8 cellular contexts compared by ENCODE assay signal in the genomic region with DNA sequence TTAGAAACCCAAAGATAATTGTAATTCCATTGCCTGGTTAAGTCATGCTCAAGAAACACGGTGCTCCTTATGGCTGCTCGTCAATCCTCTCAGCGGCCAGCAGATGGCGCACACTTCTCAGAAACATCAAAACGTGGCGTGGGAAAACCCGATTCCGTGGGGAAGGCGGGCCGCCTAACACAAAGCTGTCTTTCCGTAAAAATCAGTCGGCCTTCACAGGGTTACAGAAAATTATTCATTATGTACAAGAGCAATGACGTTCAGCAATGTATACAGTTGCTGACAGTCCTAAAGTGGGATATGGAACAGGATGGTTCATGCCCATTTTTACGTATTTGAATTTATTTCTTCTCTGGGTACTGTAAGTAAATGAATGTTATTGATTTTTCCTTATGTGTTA.
A peak's percentile ranks its signal among the peaks of the same experiment; 100 is the strongest.
DNase-seq lines count a peak whose midpoint lies in the region; ATAC-seq and TF ChIP-seq lines count a peak whose summit lies in the region.

No MANE protein-coding gene starts in this region.

- H3K4me1 ChIP-seq in HUES6 (ENCODE audit: control insufficient read depth, insufficient read depth, low read length) (no peaks in the 10 kb centered on the region), SJCRH30 (peaks cover 4% of the 10 kb centered on the region; the same call in 1 of the 2 replicates), trophoblast cell (ENCODE audit: control insufficient read depth in 1 of 2, insufficient read depth in 2 of 2, low read length in 2 of 2) (no peaks in the 10 kb centered on the region), upper lobe of left lung (no peaks in the 10 kb centered on the region)

- H3K27me3 Mint-ChIP-seq in CD4-positive, alpha-beta T cell: peaks cover 34% of the 10 kb centered on the region
- peaks cover 12% of the 10 kb centered on the region for H3K27me3 Mint-ChIP-seq in activated naive CD4-positive, alpha-beta T cell treated with anti-CD3 and anti-CD28 coated beads, Interleukin-2, amount 10 ng/mL, durations not matched to agents 7 days and 5 days

- peaks cover 6% of the 10 kb centered on the region for H3K27me3 ChIP-seq in CD4-positive, alpha-beta T cell (ENCODE audit: control insufficient read depth, insufficient read depth, low read length)
- H3K27me3 ChIP-seq in HUES6 (ENCODE audit: control insufficient read depth, insufficient read depth, low read length) (0 out of 2 replicates have a peak, but pooled peaks cover 5% of the 10 kb centered on the region), SJCRH30 (no peaks in the 10 kb centered on the region), trophoblast cell (ENCODE audit: insufficient read depth, low read length) (no peaks in the 10 kb centered on the region), upper lobe of left lung (no peaks in the 10 kb centered on the region)

- H2AFZ ChIP-seq in trophoblast cell (ENCODE audit: insufficient read depth, low read length, poor library complexity): no peak overlapping the region

- peak; percentile 17 to 61 (median 37) for DNase-seq in CD4-positive, alpha-beta T cell
- peak; percentile 17 for DNase-seq in GM19240 (ENCODE audit: insufficient read length, low spot score)
- peak; percentile 69 to 89 for DNase-seq in SJCRH30
- DNase-seq in activated naive CD4-positive, alpha-beta T cell treated with anti-CD3 and anti-CD28 coated beads, Interleukin-2, amount 10 ng/mL, durations not matched to agents 7 days and 5 days: peak; percentile 68
- peak; percentile 70 to 93 (median 85) for DNase-seq in head of caudate nucleus
- DNase-seq in trophoblast cell: peak; percentile 46 to 91
- DNase-seq in upper lobe of left lung: peak in 1 of 2 donors; percentile 76

- no peak overlapping the region for H3K27ac Mint-ChIP-seq in CD4-positive, alpha-beta T cell
- H3K27ac Mint-ChIP-seq in activated naive CD4-positive, alpha-beta T cell treated with anti-CD3 and anti-CD28 coated beads, Interleukin-2, amount 10 ng/mL, durations not matched to agents 7 days and 5 days: no peak overlapping the region

- no peak for TF ChIP-seq POLR2A in upper lobe of left lung (IDR thresholded peaks at IDR 0.05)

- H3K27ac ChIP-seq in CD4-positive, alpha-beta T cell (ENCODE audit: low read depth, low read length): no peak overlapping the region
- no peak overlapping the region for H3K27ac ChIP-seq in HUES6 (ENCODE audit: low read depth, low read length)
- no peak overlapping the region for H3K27ac ChIP-seq in SJCRH30
- H3K27ac ChIP-seq in trophoblast cell (ENCODE audit: low read depth, low read length): no peak overlapping the region
- no peak overlapping the region for H3K27ac ChIP-seq in upper lobe of left lung

- TF ChIP-seq EP300 in upper lobe of left lung (IDR thresholded peaks at IDR 0.05): no peak

- H3K9ac ChIP-seq in HUES6 (ENCODE audit: low read length) (no peak overlapping the region), trophoblast cell (ENCODE audit: low read length) (no peak overlapping the region)

- no peak overlapping the region for H2BK5ac ChIP-seq in trophoblast cell (ENCODE audit: low read depth, low read length, poor library complexity)

- peak; percentile 48 for ATAC-seq in CD4-positive, alpha-beta T cell (ENCODE audit: poor library complexity)
- peak in 1 of 2 donors; percentile 87 for ATAC-seq in upper lobe of left lung (ENCODE audit: low FRiP score in 2 of 2)

- no peaks in the 10 kb centered on the region for H3K9me3 Mint-ChIP-seq in CD4-positive, alpha-beta T cell
- H3K9me3 Mint-ChIP-seq in activated naive CD4-positive, alpha-beta T cell treated with anti-CD3 and anti-CD28 coated beads, Interleukin-2, amount 10 ng/mL, durations not matched to agents 7 days and 5 days: no peaks in the 10 kb centered on the region

- no peak overlapping the region for H3K4ac ChIP-seq in trophoblast cell (ENCODE audit: low read depth, low read length)

- no peak overlapping the region for H2AK5ac ChIP-seq in trophoblast cell (ENCODE audit: low read length)

- no peaks in the 10 kb centered on the region for H3K9me3 ChIP-seq in CD4-positive, alpha-beta T cell (ENCODE audit: control insufficient read depth, low read length)
- H3K9me3 ChIP-seq in HUES6 (ENCODE audit: control insufficient read depth, insufficient read depth, low read depth, low read length) (no peaks in the 10 kb centered on the region), SJCRH30 (replicated peaks) (no peaks in the 10 kb centered on the region), trophoblast cell (ENCODE audit: insufficient read depth, low read depth, low read length) (no peaks in the 10 kb centered on the region), upper lobe of left lung (no peaks in the 10 kb centered on the region)

- H3K36me3 Mint-ChIP-seq in CD4-positive, alpha-beta T cell (ENCODE audit: low read depth): no peaks in the 10 kb centered on the region
- no peaks in the 10 kb centered on the region for H3K36me3 Mint-ChIP-seq in activated naive CD4-positive, alpha-beta T cell treated with anti-CD3 and anti-CD28 coated beads, Interleukin-2, amount 10 ng/mL, durations not matched to agents 7 days and 5 days

- H3K14ac ChIP-seq in trophoblast cell (ENCODE audit: low read length): no peak overlapping the region

- H2BK120ac ChIP-seq in trophoblast cell (ENCODE audit: insufficient read depth, low read length, poor library complexity): no peak overlapping the region

- H3K23ac ChIP-seq in trophoblast cell (ENCODE audit: low read length): no peak overlapping the region

- H3K79me2 ChIP-seq in trophoblast cell (ENCODE audit: control insufficient read depth, insufficient read depth, low read length, poor library complexity): no peaks in the 10 kb centered on the region

- CTCF ChIA-PET in CD4-positive, alpha-beta T cell (lab: Charles Lee): interaction anchor here (1.0 to 2.0 kb wide), 4 partner anchors 10 to 20 kb away, joined by 3 to 8 read pairs (median 4); no protein-coding TSS in a partner anchor
- CTCF ChIA-PET in activated naive CD4-positive, alpha-beta T cell treated with anti-CD3 and anti-CD28 coated beads, Interleukin-2, amount 10 ng/mL, durations not matched to agents 7 days and 5 days (lab: Charles Lee): interaction anchor here (1.0 to 1.8 kb wide), 7 partner anchors 9 to 860 kb away, joined by 3 to 7 read pairs (median 5); no protein-coding TSS in a partner anchor

- no peak overlapping the region for H4K8ac ChIP-seq in trophoblast cell (ENCODE audit: low read depth, low read length)

- no CpG with 5 or more reads among the region's 14 CpGs for WGBS in trophoblast cell (ENCODE audit: extremely low coverage, insufficient coverage, insufficient read length)
- 6 to 7% methylated on average over 14 of the region's 14 CpGs for WGBS in upper lobe of left lung, 2 donors

- intact Hi-C loops in CD4-positive, alpha-beta T cell (cut with DNase I, micrococcal nuclease): loop anchor here (2.0 to 5.0 kb wide), 2 partner anchors 859 to 862 kb away; no protein-coding TSS in a partner anchor
- intact Hi-C loops in head of caudate nucleus (cut with DNase I): loop anchor here (10.0 kb wide), 2 partner anchors 575 to 855 kb away; no protein-coding TSS in a partner anchor

- peak overlapping the region; percentile 52 for H3K4me2 ChIP-seq in trophoblast cell (ENCODE audit: low read length)

- H3K36me3 ChIP-seq in HUES6 (ENCODE audit: control insufficient read depth, insufficient read depth, low read length) (no peaks in the 10 kb centered on the region), SJCRH30 (no peaks in the 10 kb centered on the region), trophoblast cell (ENCODE audit: control insufficient read depth in 1 of 2, insufficient read depth in 2 of 2, low read length in 2 of 2) (no peaks in the 10 kb centered on the region), upper lobe of left lung (no peaks in the 10 kb centered on the region)

- no peaks in the 10 kb centered on the region for H3K79me1 ChIP-seq in trophoblast cell (ENCODE audit: low read length)

- no peak overlapping the region for H3K18ac ChIP-seq in trophoblast cell (ENCODE audit: low read length)

- H4K12ac ChIP-seq in trophoblast cell (ENCODE audit: low read depth, low read length): no peak overlapping the region

- no peak overlapping the region for H2BK12ac ChIP-seq in trophoblast cell (ENCODE audit: low read length)

- H3K4me1 Mint-ChIP-seq in CD4-positive, alpha-beta T cell (ENCODE audit: low read depth): peaks cover 5% of the 10 kb centered on the region
- no peaks in the 10 kb centered on the region for H3K4me1 Mint-ChIP-seq in activated naive CD4-positive, alpha-beta T cell treated with anti-CD3 and anti-CD28 coated beads, Interleukin-2, amount 10 ng/mL, durations not matched to agents 7 days and 5 days

- peak; percentile 96 for TF ChIP-seq CTCF in CD4-positive, alpha-beta T cell (IDR thresholded peaks at IDR 0.05)
- TF ChIP-seq CTCF in upper lobe of left lung (IDR thresholded peaks at IDR 0.05): peak; percentile 68 to 88 (median 83)

- H3K4me3 ChIP-seq in HUES6 (ENCODE audit: low read depth, low read length): peak overlapping the region; percentile 44
- H3K4me3 ChIP-seq in SJCRH30: peak overlapping the region; percentile 28
- H3K4me3 ChIP-seq in trophoblast cell (ENCODE audit: low read depth, low read length): no peak overlapping the region
- H3K4me3 ChIP-seq in upper lobe of left lung: no peak overlapping the region

- POLR2A ChIA-PET in CD4-positive, alpha-beta T cell (lab: Charles Lee): no interaction called here

- no peak overlapping the region for H4K91ac ChIP-seq in trophoblast cell (ENCODE audit: low read depth, low read length)

- H3K4me3 Mint-ChIP-seq in CD4-positive, alpha-beta T cell: no peak overlapping the region
- H3K4me3 Mint-ChIP-seq in activated naive CD4-positive, alpha-beta T cell treated with anti-CD3 and anti-CD28 coated beads, Interleukin-2, amount 10 ng/mL, durations not matched to agents 7 days and 5 days: no peak overlapping the region

Comparison
In these comparisons a context has a peak if more than half of its experiments do, and no peak if none do; other contexts are left out.
1. H3K4me3 ChIP-seq: peak in HUES6 (single experiment) and SJCRH30 (single experiment); none in trophoblast cell (single experiment) and upper lobe of left lung (0 of 4).